In genomic region chr17:34562387-34562786, GRCh38 we compare ENCODE assay signal across 10 cellular contexts. TPM values are rescaled to one million over a fixed set of nuclear protein-coding genes. Genes with fewer than 3 reads are reported as not detected.
A peak's percentile ranks its signal among the peaks of the same experiment; 100 is the strongest.
DNase-seq lines count a peak whose midpoint lies in the region; ATAC-seq, FAIRE-seq and TF ChIP-seq lines count a peak whose summit lies in the region.
"Had no signal": no experiment of that assay in that cellular context is flagged by ENCODE, and none has a peak within 500 bp of the region (broad histone marks: within the 10 kb centered on the region; RNA-seq: fewer than 3 reads in every experiment).

No MANE protein-coding gene starts in this region.

- no peak for TF ChIP-seq POLR2A in suprapubic skin (IDR thresholded peaks at IDR 0.05)

- peak; percentile 46 for DNase-seq in COR-L47 (lab: John Stamatoyannopoulos, UW)
- peak; percentile 73 for DNase-seq in GM23338 (ENCODE audit: low spot score)
- no peak for DNase-seq in T-cell
- DNase-seq in left lobe of liver (ENCODE audit: low spot score) = no peak
- DNase-seq in GM19239 (ENCODE audit: insufficient read length, low spot score) = no peak
- no peak for DNase-seq in suprapubic skin (ENCODE audit: low spot score in 2 of 2)
- DNase-seq: activated naive CD4-positive, alpha-beta T cell treated with Interleukin-2 at 50 U/mL for 16 hours had no signal

- no peak overlapping the region for H3K4me3 Mint-ChIP-seq in GM23338
- H3K4me3 Mint-ChIP-seq in T-cell = no peak overlapping the region

- H3K79me2 ChIP-seq in GM23338 (replicated peaks; ENCODE audit: insufficient read depth) = no peaks in the 10 kb centered on the region

- H2AFZ ChIP-seq in GM23338 = no peak overlapping the region

- no peaks in the 10 kb centered on the region for H3K9me2 ChIP-seq in GM23338 (ENCODE audit: insufficient read depth)

- H3K27me3 Mint-ChIP-seq in GM23338 (ENCODE audit: insufficient read depth, low read depth, poor library complexity) (peaks cover 2% of the 10 kb centered on the region), T-cell (peaks cover 14 to 15% of the 10 kb centered on the region in 2 donors)

- FAIRE-seq in GM19239 (lab: Jason Lieb, UNC) = no peak

- TF ChIP-seq EP300 in suprapubic skin (IDR thresholded peaks at IDR 0.05) = no peak

- H3K9me3 Mint-ChIP-seq in GM23338 (no peaks in the 10 kb centered on the region), T-cell (no peaks in the 10 kb centered on the region)

- ATAC-seq in GM23338 (peak; percentile 99), T-cell (replicated peaks in 1 of 4) (peak in 3 of 4 experiments; percentile 43 to 56 (median 50)), left lobe of liver (peak; percentile 31), HG03045 (IDR thresholded peaks at IDR 0.05; ENCODE audit: unreplicated experiment) (no peak), HG03175 (IDR thresholded peaks at IDR 0.05; ENCODE audit: unreplicated experiment) (no peak)

- H3K27ac ChIP-seq in GM23338 (ENCODE audit: low read depth) (no peak overlapping the region), suprapubic skin (no peak overlapping the region)
- H3K27ac ChIP-seq: neutrophil had no signal

- no peaks in the 10 kb centered on the region; the same call in 1 of the 2 replicates for H4K20me1 ChIP-seq in GM23338 (replicated peaks; ENCODE audit: insufficient read depth)

- no peaks in the 10 kb centered on the region for H3F3A ChIP-seq in GM23338 (replicated peaks; ENCODE audit: low read depth)

- POLR2A ChIA-PET in T-cell (lab: Charles Lee) = no interaction called here

- H3K4me1 ChIP-seq in GM23338 (ENCODE audit: insufficient read depth) = no peaks in the 10 kb centered on the region
- H3K4me1 ChIP-seq in suprapubic skin = no peaks in the 10 kb centered on the region

- H3K4me1 Mint-ChIP-seq in GM23338 (no peaks in the 10 kb centered on the region), T-cell (no peaks in the 10 kb centered on the region)

- 47% methylated on average over 2 of the region's 2 CpGs for WGBS in suprapubic skin

- H3K36me3 ChIP-seq in GM23338 (ENCODE audit: insufficient read depth) (no peaks in the 10 kb centered on the region), suprapubic skin (no peaks in the 10 kb centered on the region)
- H3K36me3 ChIP-seq: neutrophil had no signal

- H3K27ac Mint-ChIP-seq in GM23338 (no peak overlapping the region), T-cell (no peak overlapping the region)

- H3K27me3 ChIP-seq in GM23338 (ENCODE audit: insufficient read depth) (peaks cover 16% of the 10 kb centered on the region; the same call in 1 of the 2 replicates), suprapubic skin (peaks cover 38% of the 10 kb centered on the region)

- H3K4me3 ChIP-seq in GM23338 (no peak overlapping the region), suprapubic skin (no peak overlapping the region)

- TF ChIP-seq CTCF in GM23338 (conservative IDR thresholded peaks at IDR 0.05; ENCODE audit: low read depth in 2 of 2) = peak; percentile 54 to 58
- peak in 1 of 2 donors; percentile 23 for TF ChIP-seq CTCF in suprapubic skin (IDR thresholded peaks at IDR 0.05)

- CTCF ChIA-PET in T-cell (lab: Charles Lee) = no interaction called here

- no peaks in the 10 kb centered on the region for H3K9me3 ChIP-seq in suprapubic skin
- H3K9me3 ChIP-seq: neutrophil had no signal

- no peak overlapping the region for H3K4me2 ChIP-seq in GM23338

- no peaks in the 10 kb centered on the region for H3K36me3 Mint-ChIP-seq in GM23338 (ENCODE audit: low read depth)
- H3K36me3 Mint-ChIP-seq in T-cell = no peaks in the 10 kb centered on the region

TF ChIP-seq in GM23338, 12 proteins besides CTCF, POLR2A, EP300 and RAD21 (continues in another document):
- no peak for TF ChIP-seq NANOG (IDR thresholded peaks at IDR 0.05; ENCODE audit: borderline replicate concordance)
- no peak for TF ChIP-seq STAT1 (IDR thresholded peaks at IDR 0.05; ENCODE audit: unreplicated experiment)
- TF ChIP-seq EZH2phosphoT487 (IDR thresholded peaks at IDR 0.05; ENCODE audit: unreplicated experiment) = no peak
- TF ChIP-seq ZNF331 (CRISPR knock-in tag; IDR thresholded peaks at IDR 0.05; ENCODE audit: low read depth) = no peak
- TF ChIP-seq EZH2 (IDR thresholded peaks at IDR 0.05; ENCODE audit: low read depth, unreplicated experiment) = no peak
- TF ChIP-seq, protein P1, sequence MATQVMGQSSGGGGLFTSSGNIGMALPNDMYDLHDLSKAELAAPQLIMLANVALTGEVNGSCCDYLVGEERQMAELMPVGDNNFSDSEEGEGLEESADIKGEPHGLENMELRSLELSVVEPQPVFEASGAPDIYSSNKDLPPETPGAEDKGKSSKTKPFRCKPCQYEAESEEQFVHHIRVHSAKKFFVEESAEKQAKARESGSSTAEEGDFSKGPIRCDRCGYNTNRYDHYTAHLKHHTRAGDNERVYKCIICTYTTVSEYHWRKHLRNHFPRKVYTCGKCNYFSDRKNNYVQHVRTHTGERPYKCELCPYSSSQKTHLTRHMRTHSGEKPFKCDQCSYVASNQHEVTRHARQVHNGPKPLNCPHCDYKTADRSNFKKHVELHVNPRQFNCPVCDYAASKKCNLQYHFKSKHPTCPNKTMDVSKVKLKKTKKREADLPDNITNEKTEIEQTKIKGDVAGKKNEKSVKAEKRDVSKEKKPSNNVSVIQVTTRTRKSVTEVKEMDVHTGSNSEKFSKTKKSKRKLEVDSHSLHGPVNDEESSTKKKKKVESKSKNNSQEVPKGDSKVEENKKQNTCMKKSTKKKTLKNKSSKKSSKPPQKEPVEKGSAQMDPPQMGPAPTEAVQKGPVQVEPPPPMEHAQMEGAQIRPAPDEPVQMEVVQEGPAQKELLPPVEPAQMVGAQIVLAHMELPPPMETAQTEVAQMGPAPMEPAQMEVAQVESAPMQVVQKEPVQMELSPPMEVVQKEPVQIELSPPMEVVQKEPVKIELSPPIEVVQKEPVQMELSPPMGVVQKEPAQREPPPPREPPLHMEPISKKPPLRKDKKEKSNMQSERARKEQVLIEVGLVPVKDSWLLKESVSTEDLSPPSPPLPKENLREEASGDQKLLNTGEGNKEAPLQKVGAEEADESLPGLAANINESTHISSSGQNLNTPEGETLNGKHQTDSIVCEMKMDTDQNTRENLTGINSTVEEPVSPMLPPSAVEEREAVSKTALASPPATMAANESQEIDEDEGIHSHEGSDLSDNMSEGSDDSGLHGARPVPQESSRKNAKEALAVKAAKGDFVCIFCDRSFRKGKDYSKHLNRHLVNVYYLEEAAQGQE (IDR thresholded peaks at IDR 0.05; ENCODE audit: unreplicated experiment) = no peak
- no peak for TF ChIP-seq ZNF114 (CRISPR knock-in tag; IDR thresholded peaks at IDR 0.05)
- TF ChIP-seq JUNB (IDR thresholded peaks at IDR 0.05; ENCODE audit: unreplicated experiment) = no peak
- TF ChIP-seq CREB1 (CRISPR knock-in tag; IDR thresholded peaks at IDR 0.05; ENCODE audit: low read depth) = no peak
- TF ChIP-seq POLR2AphosphoS5 (IDR thresholded peaks at IDR 0.05; ENCODE audit: low read depth) = no peak

RNA-seq across cellular contexts. Expression of gene TMEM132E, which starts 17.0 kb away (rescaled TPM):
- 0.45 and 0.47 TPM in 2 replicates for total RNA-seq in GM23338 (2014; rRNA removed; shearing (Covaris generic))
- polyA plus RNA-seq in GM23338 (2016; fragmentation: Nextera tagmentation; extraction: Ambion mirVana) = 0.03 and 0.16 TPM in 2 replicates
- total RNA-seq in T-cell (under 1 TPM in 4 of 5 donors, not detected in 1; 0.09 to 0.47 (median 0.32) TPM), left lobe of liver (0.65 TPM), suprapubic skin (under 1 TPM in 1 of 4 donors, not detected in 3; 0.08 TPM)

Comparison
In these comparisons a context has a peak if more than half of its experiments do, and no peak if none do; other contexts are left out.
1. DNase-seq: peak in COR-L47 (single experiment) and GM23338 (single experiment); none in T-cell (0 of 34), left lobe of liver (single experiment), GM19239 (single experiment) and suprapubic skin (0 of 2).
2. ATAC-seq: peak in GM23338 (single experiment), T-cell (3 of 4) and left lobe of liver (single experiment); none in HG03045 (single experiment) and HG03175 (single experiment).